2 cellular contexts compared by ENCODE assay signal in the genomic region with DNA sequence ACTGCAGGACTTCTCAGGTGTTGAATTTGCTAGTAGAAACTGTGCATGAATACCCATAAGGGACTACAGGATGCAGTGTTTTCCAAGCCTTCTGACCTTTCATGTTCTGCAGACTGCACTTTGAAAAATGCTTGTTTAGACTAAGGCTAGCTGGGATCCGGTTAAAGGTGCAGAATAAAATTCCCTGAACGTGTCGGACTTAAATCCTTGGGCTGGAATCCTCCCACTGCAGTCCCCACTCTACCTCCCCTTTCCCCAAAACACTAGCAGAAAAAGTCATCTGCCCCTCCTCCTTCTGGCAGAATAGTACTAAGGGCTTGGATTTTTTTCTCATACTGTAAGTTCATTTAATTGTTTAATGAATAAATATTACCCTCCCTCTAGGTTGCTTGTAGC.
TF ChIP-seq lines count a peak whose summit lies in the region.

No MANE protein-coding gene starts in this region.

TF ChIP-seq in SK-N-SH treated with all-trans-retinoic acid at 6 μM for 48 hours, 23 proteins besides CTCF, POLR2A, EP300 and RAD21:
- TF ChIP-seq, protein P1, sequence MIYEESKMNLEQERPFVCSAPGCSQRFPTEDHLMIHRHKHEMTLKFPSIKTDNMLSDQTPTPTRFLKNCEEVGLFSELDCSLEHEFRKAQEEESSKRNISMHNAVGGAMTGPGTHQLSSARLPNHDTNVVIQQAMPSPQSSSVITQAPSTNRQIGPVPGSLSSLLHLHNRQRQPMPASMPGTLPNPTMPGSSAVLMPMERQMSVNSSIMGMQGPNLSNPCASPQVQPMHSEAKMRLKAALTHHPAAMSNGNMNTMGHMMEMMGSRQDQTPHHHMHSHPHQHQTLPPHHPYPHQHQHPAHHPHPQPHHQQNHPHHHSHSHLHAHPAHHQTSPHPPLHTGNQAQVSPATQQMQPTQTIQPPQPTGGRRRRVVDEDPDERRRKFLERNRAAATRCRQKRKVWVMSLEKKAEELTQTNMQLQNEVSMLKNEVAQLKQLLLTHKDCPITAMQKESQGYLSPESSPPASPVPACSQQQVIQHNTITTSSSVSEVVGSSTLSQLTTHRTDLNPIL (CRISPR knock-in tag; IDR thresholded peaks at IDR 0.05; ENCODE audit: low read depth) = no peak

TF ChIP-seq in endothelial cell of umbilical vein, 7 proteins besides CTCF, POLR2A, EP300 and RAD21 (continued from another document):
- TF ChIP-seq JUN (IDR thresholded peaks at IDR 0.05; ENCODE audit: borderline replicate concordance, insufficient read depth, insufficient read length, low read depth) = no peak
